Comparison of ENCODE assay signal across 10 cellular contexts in genomic region chr10:33009244-33010131, GRCh38. TPM values are rescaled to one million over a fixed set of nuclear protein-coding genes. Genes with fewer than 3 reads are reported as not detected.
A peak's percentile ranks its signal among the peaks of the same experiment; 100 is the strongest.
DNase-seq lines count a peak whose midpoint lies in the region; ATAC-seq and TF ChIP-seq lines count a peak whose summit lies in the region.
"Had no signal": no experiment of that assay in that cellular context is flagged by ENCODE, and none has a peak within 500 bp of the region (broad histone marks: within the 10 kb centered on the region; RNA-seq: fewer than 3 reads in every experiment).

No MANE protein-coding gene starts in this region.

- intact Hi-C loops in OCI-LY7 (cut with micrococcal nuclease; ENCODE audit: unreplicated experiment) (loop anchor here (5.0 kb wide), 1 partner anchor 562 kb away; the partner anchor contains the start of gene CCDC7), Right ventricle myocardium inferior (cut with DNase I) (loop anchor here (1.0 to 10.0 kb wide), 2 partner anchors 105 to 214 kb away; no protein-coding TSS in a partner anchor)

- peak; percentile 61 to 63 for ATAC-seq in activated T-cell treated with anti-CD3 and anti-CD28 coated beads, Interleukin-2, amount 50 U/mL, for 4 hours
- no peak for ATAC-seq in Right ventricle myocardium inferior

- H3K27me3 Mint-ChIP-seq in activated T-cell treated with anti-CD3 and anti-CD28 coated beads, Interleukin-2, amount 50 U/mL, for 4 hours (ENCODE audit: low read depth), result no peaks in the 10 kb centered on the region

- H3K9me2 ChIP-seq in OCI-LY7 (ENCODE audit: insufficient read depth, low read length), result no peaks in the 10 kb centered on the region

- H3K4me2 ChIP-seq in OCI-LY7 (ENCODE audit: low read length), result peak overlapping the region; percentile 35
- peak overlapping the region; percentile 15 for H3K4me2 ChIP-seq in smooth muscle cell
- H3K4me2 ChIP-seq: KMS-11 had no signal

- no peaks in the 10 kb centered on the region for H3K27me3 ChIP-seq in effector memory CD4-positive, alpha-beta T cell (replicated peaks; ENCODE audit: control insufficient read depth, insufficient read depth, low read length, poor library complexity, severe bottlenecking)
- H3K27me3 ChIP-seq in smooth muscle cell (ENCODE audit: low read depth), result no peaks in the 10 kb centered on the region

- CTCF ChIA-PET in OCI-LY7 (lab: Charles Lee; ENCODE audit: unreplicated experiment), result interaction anchor here (1.0 to 1.3 kb wide), 2 partner anchors 29 to 106 kb away, joined by 3 to 4 read pairs; no protein-coding TSS in a partner anchor

- H3K4me1 Mint-ChIP-seq in activated T-cell treated with anti-CD3 and anti-CD28 coated beads, Interleukin-2, amount 50 U/mL, for 4 hours (ENCODE audit: low read depth), result peaks cover 41% of the 10 kb centered on the region

- no peaks in the 10 kb centered on the region for H3K36me3 Mint-ChIP-seq in activated T-cell treated with anti-CD3 and anti-CD28 coated beads, Interleukin-2, amount 50 U/mL, for 4 hours (ENCODE audit: insufficient read depth)

- H3K4me1 ChIP-seq in OCI-LY7 (ENCODE audit: insufficient read depth, low read length, poor library complexity, severe bottlenecking), result peaks cover 44% of the 10 kb centered on the region
- peaks cover 19% of the 10 kb centered on the region for H3K4me1 ChIP-seq in effector memory CD4-positive, alpha-beta T cell (ENCODE audit: control insufficient read depth, insufficient read depth, low read length, poor library complexity, severe bottlenecking)
- no peaks in the 10 kb centered on the region for H3K4me1 ChIP-seq in smooth muscle cell (ENCODE audit: low read depth)

- H3K79me2 ChIP-seq in OCI-LY7 (ENCODE audit: insufficient read depth, low read depth, low read length), result no peaks in the 10 kb centered on the region
- H3K79me2 ChIP-seq in smooth muscle cell (ENCODE audit: low read depth), result no peaks in the 10 kb centered on the region

- H4K20me1 ChIP-seq in OCI-LY7 (ENCODE audit: insufficient read depth, low read length) (no peaks in the 10 kb centered on the region), smooth muscle cell (ENCODE audit: low read depth) (no peaks in the 10 kb centered on the region)

- H2AFZ ChIP-seq in OCI-LY7 (ENCODE audit: low read length) (peak overlapping the region; percentile 89), smooth muscle cell (ENCODE audit: low read depth) (no peak overlapping the region)

- TF ChIP-seq CTCF in OCI-LY7 (conservative IDR thresholded peaks at IDR 0.05; ENCODE audit: low read length) (no peak), smooth muscle cell (IDR thresholded peaks at IDR 0.05; ENCODE audit: borderline replicate concordance, insufficient read depth, poor library complexity, severe bottlenecking) (no peak)

- peaks cover 26% of the 10 kb centered on the region for H3F3A ChIP-seq in smooth muscle cell (ENCODE audit: low read depth)

- H3K9me3 ChIP-seq in OCI-LY7 (ENCODE audit: low read length), result no peaks in the 10 kb centered on the region
- H3K9me3 ChIP-seq in effector memory CD4-positive, alpha-beta T cell (ENCODE audit: control insufficient read depth, low read length), result no peaks in the 10 kb centered on the region
- no peaks in the 10 kb centered on the region for H3K9me3 ChIP-seq in smooth muscle cell (replicated peaks; ENCODE audit: low read depth)

- 61% methylated on average over 5 of the region's 5 CpGs for WGBS in smooth muscle cell (ENCODE audit: low lambda C conversion rate)

- BruUV-seq in OCI-LY7 (replicated peaks; lab: Mats Ljungman, UMichigan), result no TSS peak

- H3K4me3 ChIP-seq in OCI-LY7 (ENCODE audit: low read depth, low read length, poor library complexity, severe bottlenecking), result no peak overlapping the region
- no peak overlapping the region for H3K4me3 ChIP-seq in effector memory CD4-positive, alpha-beta T cell (ENCODE audit: insufficient read depth, low read depth, low read length, poor library complexity, severe bottlenecking)
- no peak overlapping the region for H3K4me3 ChIP-seq in smooth muscle cell

- DNase-seq in activated T-cell treated with anti-CD3 and anti-CD28 coated beads, Interleukin-2, amount 50 U/mL, for 4 hours, result no peak
- DNase-seq in activated T-cell treated with anti-CD3 and anti-CD28 coated beads for 4 hours (no peak), OCI-LY7 (ENCODE audit: low spot score) (no peak), smooth muscle cell (lab: John Stamatoyannopoulos, UW; ENCODE audit: unreplicated experiment) (no peak), NCI-H524 (lab: John Stamatoyannopoulos, UW) (no peak), foreskin melanocyte (no peak), Right ventricle myocardium inferior (ENCODE audit: missing footprints) (no peak)
- DNase-seq in effector memory CD4-positive, alpha-beta T cell, result no peak
- DNase-seq: NCI-H187 treated with DMSO at 0.1 percent for 48 hours had no signal

- peak overlapping the region; percentile 2 for H3K4me3 Mint-ChIP-seq in activated T-cell treated with anti-CD3 and anti-CD28 coated beads, Interleukin-2, amount 50 U/mL, for 4 hours

- H3K9ac ChIP-seq in smooth muscle cell (ENCODE audit: low read depth), result no peak overlapping the region
- H3K9ac ChIP-seq: KMS-11 had no signal

- no peaks in the 10 kb centered on the region for H3K9me3 Mint-ChIP-seq in activated T-cell treated with anti-CD3 and anti-CD28 coated beads, Interleukin-2, amount 50 U/mL, for 4 hours

- H3K36me3 ChIP-seq in OCI-LY7 (ENCODE audit: insufficient read depth, low read length), result no peaks in the 10 kb centered on the region
- no peaks in the 10 kb centered on the region for H3K36me3 ChIP-seq in effector memory CD4-positive, alpha-beta T cell (ENCODE audit: control insufficient read depth, insufficient read depth, low read length)
- no peaks in the 10 kb centered on the region for H3K36me3 ChIP-seq in smooth muscle cell (ENCODE audit: low read depth)

- POLR2A ChIA-PET in OCI-LY7 (lab: Charles Lee), result interaction anchor here (0.5 to 2.0 kb wide), 10 partner anchors 15 to 573 kb away, joined by 3 to 7 read pairs (median 3); no protein-coding TSS in a partner anchor

- H3K27ac ChIP-seq in OCI-LY7 (ENCODE audit: low read depth, low read length, poor library complexity, severe bottlenecking), result no peak overlapping the region
- peak overlapping the region; percentile 69 for H3K27ac ChIP-seq in effector memory CD4-positive, alpha-beta T cell (ENCODE audit: insufficient read depth, low read length, poor library complexity, severe bottlenecking)
- peak overlapping the region; percentile 10 for H3K27ac ChIP-seq in smooth muscle cell (ENCODE audit: low read depth)
- H3K27ac ChIP-seq: KMS-11 had no signal

RNA-seq across cellular contexts. Expression of gene ITGB1, which starts 51.5 kb away (rescaled TPM):
- total RNA-seq in activated T-cell treated with anti-CD3 and anti-CD28 coated beads, Interleukin-2, amount 50 U/mL, for 4 hours, result 10 to 100 TPM; 53.7 to 90.6 (median 58.6) TPM
- 165 and 179 TPM in 2 replicates for total RNA-seq in OCI-LY7 (2014; rRNA removed; shearing (Covaris generic))
- total RNA-seq in OCI-LY7 (2022), result 167 and 199 TPM in 2 replicates
- 2,267 and 2,867 TPM in 2 replicates for total RNA-seq in smooth muscle cell
- polyA plus RNA-seq in smooth muscle cell, result 674 and 859 TPM in 2 replicates
- total RNA-seq in Right ventricle myocardium inferior, result 583 TPM
